18 cellular contexts compared by ENCODE assay signal in genomic region chr1:22093513-22093912, GRCh38. TPM values are rescaled to one million over a fixed set of nuclear protein-coding genes. Genes with fewer than 3 reads are reported as not detected.
"Had no signal": no experiment of that assay in that cellular context is flagged by ENCODE, and none has a peak within 500 bp of the region (broad histone marks: within the 10 kb centered on the region; RNA-seq: fewer than 3 reads in every experiment).

No MANE protein-coding gene starts in this region.

- H3K9me3 ChIP-seq: esophagus muscularis mucosa, prostate gland, right lobe of liver had no signal

- ATAC-seq: left colon, right lobe of liver had no signal

- H3K27me3 Mint-ChIP-seq: activated naive CD8-positive, alpha-beta T cell treated with anti-CD3 and anti-CD28 coated beads for 36 hours had no signal

- DNase-seq: activated effector memory CD4-positive, alpha-beta T cell treated with Interleukin-2 at 50 U/mL for 16 hours; activated naive CD8-positive, alpha-beta T cell treated with anti-CD3 and anti-CD28 coated beads for 36 hours; anterior cingulate cortex; cerebellar nuclear complex; dermis blood vessel endothelial cell; hypothalamus; left colon; right lobe of liver; stimulated activated CD4-positive, alpha-beta T cell treated with anti-CD3 and anti-CD28 coated beads, Interleukin-1b, Interleukin-23, amount 100 ng/mL, for 48 hours; stimulated activated naive CD4-positive, alpha-beta T cell; T-helper 2 cell; trophoblast cell had no signal

- H3K36me3 ChIP-seq: prostate gland had no signal

- H3K4me3 Mint-ChIP-seq: activated naive CD8-positive, alpha-beta T cell treated with anti-CD3 and anti-CD28 coated beads for 36 hours; nephron had no signal

- FAIRE-seq: TTC549 had no signal

- H3K9me3 Mint-ChIP-seq: activated naive CD8-positive, alpha-beta T cell treated with anti-CD3 and anti-CD28 coated beads for 36 hours; nephron had no signal

- H3K27ac ChIP-seq: esophagus muscularis mucosa, prostate gland, right lobe of liver had no signal

- H3K4me3 ChIP-seq: esophagus muscularis mucosa, lung, prostate gland, right lobe of liver had no signal

- H3K27ac Mint-ChIP-seq: nephron had no signal

- H3K27me3 ChIP-seq: esophagus muscularis mucosa, right lobe of liver had no signal

RNA-seq across cellular contexts. Expression of gene WNT4, which starts 49.4 kb away (rescaled TPM):
- total RNA-seq: activated naive CD8-positive, alpha-beta T cell treated with anti-CD3 and anti-CD28 coated beads for 36 hours; mononuclear cell had no signal
